Comparison of ENCODE assay signal across 8 cellular contexts in genomic region chr22:46619830-46620501, GRCh38. TPM values are rescaled to one million over a fixed set of nuclear protein-coding genes. Genes with fewer than 3 reads are reported as not detected.
DNase-seq lines count a peak whose midpoint lies in the region; ATAC-seq and TF ChIP-seq lines count a peak whose summit lies in the region.
"Had no signal": no experiment of that assay in that cellular context is flagged by ENCODE, and none has a peak within 500 bp of the region (broad histone marks: within the 10 kb centered on the region; RNA-seq: fewer than 3 reads in every experiment).

Gene GRAMD4, plus strand, starts transcription at chr22:46620386. Its CDS starts 6,414 bp downstream, at chr22:46626800.

- H3K27ac ChIP-seq in Karpas-422 (ENCODE audit: low read length) (peak within 1 kb of the TSS; percentile 45), WERI-Rb-1 (peak within 1 kb of the TSS; percentile 67), heart left ventricle (peak within 1 kb of the TSS; percentile 47 to 92 (median 84))
- H3K27ac ChIP-seq: KMS-11 had no signal

- TF ChIP-seq POLR2A in heart left ventricle (IDR thresholded peaks at IDR 0.05): no peak

- WGBS in heart left ventricle, 4 donors: 14 to 27% (median 16%) methylated on average over 15 to 20 of the region's 20 CpGs

- no peak within 1 kb of the TSS for H2AFZ ChIP-seq in Karpas-422 (ENCODE audit: low read length)

- DNase-seq in Karpas-422 (no peak), WERI-Rb-1 (peak; percentile 87), heart left ventricle (peak; percentile 64 to 85 (median 76)), sciatic nerve (ENCODE audit: low spot score) (peak; percentile 76), glomerular visceral epithelial cell (ENCODE audit: extremely low spot score) (no peak)

- H4K20me1 ChIP-seq in Karpas-422 (ENCODE audit: insufficient read depth, low read depth, low read length): peaks cover 13% of the 10 kb centered on the region; the same call in 1 of the 2 replicates

- H3K9me3 ChIP-seq in Karpas-422 (ENCODE audit: low read length) (no peaks in the 10 kb centered on the region), WERI-Rb-1 (ENCODE audit: severe bottlenecking) (no peaks in the 10 kb centered on the region), heart left ventricle (no peaks in the 10 kb centered on the region)

- no peak within 1 kb of the TSS for H3K4me3 ChIP-seq in Karpas-422 (ENCODE audit: low read length)
- no peak within 1 kb of the TSS for H3K4me3 ChIP-seq in WERI-Rb-1 (ENCODE audit: low read depth, low read length)
- peak within 1 kb of the TSS in 1 of 12 donors; percentile 37 for H3K4me3 ChIP-seq in heart left ventricle

- H3K4me1 ChIP-seq in Karpas-422 (ENCODE audit: low read length) (peaks cover 42% of the 10 kb centered on the region), heart left ventricle (peaks cover 15 to 74% (median 58%) of the 10 kb centered on the region in 12 donors)

- ATAC-seq in heart left ventricle: peak; percentile 15 to 59 (median 35)
- peak; percentile 87 for ATAC-seq in sciatic nerve
- ATAC-seq in GM18907 (IDR thresholded peaks at IDR 0.05; ENCODE audit: unreplicated experiment): no peak
- ATAC-seq in HG03175 (IDR thresholded peaks at IDR 0.05; ENCODE audit: unreplicated experiment): no peak

- H3K36me3 ChIP-seq in Karpas-422 (ENCODE audit: insufficient read depth, low read length) (no peaks in the 10 kb centered on the region), WERI-Rb-1 (no peaks in the 10 kb centered on the region), heart left ventricle (peaks cover 0 to under 1% (median 0%) of the 10 kb centered on the region in 9 donors)

- intact Hi-C loops in heart left ventricle (cut with DNase I): loop anchor here in 4 of 10 donors (5.0 kb wide), 3 partner anchors 32 to 43 kb away; no protein-coding TSS in a partner anchor
- intact Hi-C loops in sciatic nerve (cut with DNase I): no loop called here

- no peaks in the 10 kb centered on the region for H3K27me3 ChIP-seq in Karpas-422 (ENCODE audit: low read length)
- H3K27me3 ChIP-seq in WERI-Rb-1 (ENCODE audit: insufficient read depth, low read depth, severe bottlenecking): no peaks in the 10 kb centered on the region
- no peaks in the 10 kb centered on the region for H3K27me3 ChIP-seq in heart left ventricle

- H3K4me2 ChIP-seq in Karpas-422 (ENCODE audit: low read depth, low read length, poor library complexity, severe bottlenecking): peak within 1 kb of the TSS; percentile 45
- H3K4me2 ChIP-seq: KMS-11 had no signal

- H3K79me2 ChIP-seq in Karpas-422 (ENCODE audit: low read length): peaks cover 75% of the 10 kb centered on the region

- no peak for TF ChIP-seq CTCF in WERI-Rb-1 (IDR thresholded peaks at IDR 0.05; ENCODE audit: low read depth, low read length)
- TF ChIP-seq CTCF in heart left ventricle (IDR thresholded peaks at IDR 0.05): no peak

- no peaks in the 10 kb centered on the region for H3K9me2 ChIP-seq in Karpas-422 (replicated peaks; ENCODE audit: insufficient read depth, low read length)

- peak within 1 kb of the TSS; percentile 24; the same call in 1 of the 2 replicates for H3K9ac ChIP-seq in Karpas-422 (ENCODE audit: low read length)
- H3K9ac ChIP-seq: KMS-11 had no signal

RNA-seq across cellular contexts. Expression of gene GRAMD4, which starts in this region (rescaled TPM):
- 29.0 and 43.1 TPM in 2 replicates for total RNA-seq in Karpas-422 (2014; rRNA removed; shearing (Covaris generic); ENCODE audit: low replicate concordance)
- total RNA-seq in heart left ventricle: 100 to 1,000 TPM in 2 of 9 donors, 10 to 100 TPM in 7; 31.2 to 122 (median 72.5) TPM
- polyA plus RNA-seq in heart left ventricle: 10 to 100 TPM; 22.4 to 53.2 TPM
- 51.5 TPM for total RNA-seq in sciatic nerve

Comparison
In these comparisons a context has a peak if more than half of its experiments do, and no peak if none do; other contexts are left out.
1. DNase-seq: peak in WERI-Rb-1 (single experiment), heart left ventricle (5 of 5) and sciatic nerve (single experiment); none in Karpas-422 (single experiment) and glomerular visceral epithelial cell (single experiment).
2. ATAC-seq: peak in heart left ventricle (4 of 4) and sciatic nerve (single experiment); none in GM18907 (single experiment) and HG03175 (single experiment).
3. Peak in every context shown above with its lines, with median percentiles within 50 percentile points of each other: H3K27ac ChIP-seq.